ENCODE assay signal across 22 cellular contexts in genomic region chr22:21032843-21033688, GRCh38. TPM values are rescaled to one million over a fixed set of nuclear protein-coding genes. Genes with fewer than 3 reads are reported as not detected.
A peak's percentile ranks its signal among the peaks of the same experiment; 100 is the strongest.
DNase-seq lines count a peak whose midpoint lies in the region; ATAC-seq and TF ChIP-seq lines count a peak whose summit lies in the region.
"Had no signal": no experiment of that assay in that cellular context is flagged by ENCODE, and none has a peak within 500 bp of the region (broad histone marks: within the 10 kb centered on the region; RNA-seq: fewer than 3 reads in every experiment).

No MANE protein-coding gene starts in this region.

- H3K9me3 Mint-ChIP-seq in activated naive CD4-positive, alpha-beta T cell treated with anti-CD3 and anti-CD28 coated beads, Interleukin-2, amount 50 U/mL, for 24 hours = no peaks in the 10 kb centered on the region
- H3K9me3 Mint-ChIP-seq in activated naive CD4-positive, alpha-beta T cell treated with anti-CD3 and anti-CD28 coated beads, Interleukin-2, amount 10 ng/mL, durations not matched to agents 7 days and 5 days = no peaks in the 10 kb centered on the region
- H3K9me3 Mint-ChIP-seq: activated T-helper 1 cell treated with anti-CD3 and anti-CD28 coated beads, Interleukin-12 subunit alpha, Interleukin-12 subunit beta, Interleukin-2, Interleukin-4 antibody, amounts not matched to agents 30 ng/mL and 10 ng/mL and 1 ng/mL, durations not matched to agents 14 hours and 24 hours and 36 hours; CD4-positive, alpha-beta T cell; dendritic cell treated with granulocyte-macrophage colony-stimulating factor and Interleukin-4, amounts not matched to agents 40 ng/mL and 50 ng/mL, for 4 days; stimulated activated naive CD8-positive, alpha-beta T cell treated with anti-CD3 and anti-CD28 coated beads, Interleukin-15, Interleukin-2, amounts not matched to agents 100 ng/mL and 50 ng/mL, for 24 hours had no signal

- TF ChIP-seq EP300 in stomach (IDR thresholded peaks at IDR 0.05) (no peak), transverse colon (IDR thresholded peaks at IDR 0.05; ENCODE audit: low read depth) (no peak)

- H3K27me3 Mint-ChIP-seq in activated naive CD4-positive, alpha-beta T cell treated with anti-CD3 and anti-CD28 coated beads, Interleukin-2, amount 50 U/mL, for 24 hours = peaks cover 17% of the 10 kb centered on the region
- H3K27me3 Mint-ChIP-seq in activated naive CD4-positive, alpha-beta T cell treated with anti-CD3 and anti-CD28 coated beads, Interleukin-2, amount 10 ng/mL, durations not matched to agents 7 days and 5 days = peaks cover 79% of the 10 kb centered on the region

- no peak overlapping the region for H2BK5ac ChIP-seq in mesenchymal stem cell (ENCODE audit: low read depth, low read length, poor library complexity, severe bottlenecking)

- no peaks in the 10 kb centered on the region for H3K79me1 ChIP-seq in mesenchymal stem cell (replicated peaks; ENCODE audit: low read length, poor library complexity, severe bottlenecking)

- no peak overlapping the region for H2AFZ ChIP-seq in mesenchymal stem cell (ENCODE audit: low read depth, low read length)

- H3K18ac ChIP-seq in mesenchymal stem cell (ENCODE audit: low read depth in 1 of 2, low read length in 2 of 2) = peak overlapping the region in 1 of 2 experiments; percentile 37

- no peaks in the 10 kb centered on the region for H3K36me3 Mint-ChIP-seq in activated naive CD4-positive, alpha-beta T cell treated with anti-CD3 and anti-CD28 coated beads, Interleukin-2, amount 50 U/mL, for 24 hours
- no peaks in the 10 kb centered on the region for H3K36me3 Mint-ChIP-seq in activated naive CD4-positive, alpha-beta T cell treated with anti-CD3 and anti-CD28 coated beads, Interleukin-2, amount 10 ng/mL, durations not matched to agents 7 days and 5 days

- H3K4me2 ChIP-seq in mesenchymal stem cell (ENCODE audit: low read length, poor library complexity, severe bottlenecking) = no peak overlapping the region

- no peak overlapping the region for H2BK12ac ChIP-seq in mesenchymal stem cell (ENCODE audit: low read length in 2 of 2)

- H3K4ac ChIP-seq in mesenchymal stem cell (ENCODE audit: low read depth in 1 of 2, low read length in 2 of 2) = no peak overlapping the region

- WGBS in mesenchymal stem cell = 74% methylated on average over 13 of the region's 13 CpGs
- 73 to 86% (median 75%) methylated on average over 11 to 13 of the region's 13 CpGs for WGBS in stomach, 5 donors
- WGBS in transverse colon (ENCODE audit: low coverage in 1 of 2), 2 donors = 84 to 100% methylated on average over 1 to 13 of the region's 13 CpGs

- no peaks in the 10 kb centered on the region for H3K9me3 ChIP-seq in mesenchymal stem cell (ENCODE audit: control insufficient read depth, low read length)
- no peaks in the 10 kb centered on the region for H3K9me3 ChIP-seq in stomach
- no peaks in the 10 kb centered on the region for H3K9me3 ChIP-seq in transverse colon
- H3K9me3 ChIP-seq: SJCRH30, spleen had no signal

- no peak overlapping the region for H3K9ac ChIP-seq in mesenchymal stem cell (ENCODE audit: low read length)

- peak overlapping the region; percentile 79 for H4K8ac ChIP-seq in mesenchymal stem cell (ENCODE audit: low read length)

- H4K91ac ChIP-seq in mesenchymal stem cell (ENCODE audit: low read length) = no peak overlapping the region

- H3K27ac Mint-ChIP-seq in activated naive CD4-positive, alpha-beta T cell treated with anti-CD3 and anti-CD28 coated beads, Interleukin-2, amount 50 U/mL, for 24 hours = no peak overlapping the region
- H3K27ac Mint-ChIP-seq in activated naive CD4-positive, alpha-beta T cell treated with anti-CD3 and anti-CD28 coated beads, Interleukin-2, amount 10 ng/mL, durations not matched to agents 7 days and 5 days = no peak overlapping the region
- H3K27ac Mint-ChIP-seq: CD4-positive, alpha-beta T cell; dendritic cell treated with granulocyte-macrophage colony-stimulating factor and Interleukin-4, amounts not matched to agents 40 ng/mL and 50 ng/mL, for 4 days; stimulated activated naive CD8-positive, alpha-beta T cell treated with anti-CD3 and anti-CD28 coated beads, Interleukin-15, Interleukin-2, amounts not matched to agents 100 ng/mL and 50 ng/mL, for 24 hours had no signal

- CTCF ChIA-PET in activated naive CD4-positive, alpha-beta T cell treated with anti-CD3 and anti-CD28 coated beads, Interleukin-2, amount 10 ng/mL, durations not matched to agents 7 days and 5 days (lab: Charles Lee) = interaction anchor here (1.6 kb wide), 1 partner anchor 13 kb away, joined by 5 read pairs; no protein-coding TSS in a partner anchor

- H3K23ac ChIP-seq in mesenchymal stem cell (ENCODE audit: low read length in 2 of 2) = peak overlapping the region in 1 of 2 experiments; percentile 73

- no peak overlapping the region for H2AK5ac ChIP-seq in mesenchymal stem cell (ENCODE audit: low read length, severe bottlenecking)

- TF ChIP-seq CTCF in dorsolateral prefrontal cortex (IDR thresholded peaks at IDR 0.05 in 54 of 56, conservative IDR thresholded peaks at IDR 0.05 in 2 of 56; ENCODE audit: low read depth in 1 of 56, partially characterized antibody in 56 of 56) (no peak), stomach (IDR thresholded peaks at IDR 0.05) (no peak), transverse colon (IDR thresholded peaks at IDR 0.05) (no peak)

- H3K4me3 ChIP-seq in dorsolateral prefrontal cortex (peak overlapping the region in 50 of 59 donors; percentile 27 to 67 (median 56)), mesenchymal stem cell (ENCODE audit: insufficient read depth in 1 of 2, low read depth in 1 of 2, low read length in 2 of 2) (peak overlapping the region in 1 of 2 experiments; percentile 28), stomach (peak overlapping the region; percentile 38 to 50 (median 42)), transverse colon (peak overlapping the region in 1 of 4 donors; percentile 24)
- H3K4me3 ChIP-seq: GM12878, SJCRH30 had no signal

- peaks cover 0 to 26% (median 8%) of the 10 kb centered on the region in 45 donors for H3K27me3 ChIP-seq in dorsolateral prefrontal cortex
- H3K27me3 ChIP-seq in mesenchymal stem cell (ENCODE audit: control insufficient read depth in 1 of 2, insufficient read depth in 1 of 2, low read length in 2 of 2) = peaks cover 36 to 48% of the 10 kb centered on the region in 2 experiments
- peaks cover 0 to 54% (median 14%) of the 10 kb centered on the region in 3 donors for H3K27me3 ChIP-seq in stomach
- peaks cover 25% of the 10 kb centered on the region for H3K27me3 ChIP-seq in transverse colon
- H3K27me3 ChIP-seq: SJCRH30 had no signal

- H3K36me3 ChIP-seq in mesenchymal stem cell (ENCODE audit: control insufficient read depth in 1 of 2, insufficient read depth in 2 of 2, low read depth in 1 of 2, low read length in 2 of 2) (peaks cover 0 to 4% of the 10 kb centered on the region in 2 experiments), stomach (no peaks in the 10 kb centered on the region), transverse colon (no peaks in the 10 kb centered on the region)
- H3K36me3 ChIP-seq: SJCRH30, spleen had no signal

- H2BK120ac ChIP-seq in mesenchymal stem cell (ENCODE audit: low read depth, low read length) = peak overlapping the region; percentile 39

- H3K4me1 Mint-ChIP-seq in activated naive CD4-positive, alpha-beta T cell treated with anti-CD3 and anti-CD28 coated beads, Interleukin-2, amount 50 U/mL, for 24 hours = no peaks in the 10 kb centered on the region
- H3K4me1 Mint-ChIP-seq in activated naive CD4-positive, alpha-beta T cell treated with anti-CD3 and anti-CD28 coated beads, Interleukin-2, amount 10 ng/mL, durations not matched to agents 7 days and 5 days = no peaks in the 10 kb centered on the region

- TF ChIP-seq POLR2A in stomach (IDR thresholded peaks at IDR 0.05) = no peak
- no peak for TF ChIP-seq POLR2A in transverse colon (IDR thresholded peaks at IDR 0.05)

- DNase-seq in activated naive CD4-positive, alpha-beta T cell treated with anti-CD3 and anti-CD28 coated beads, Interleukin-2, amount 10 ng/mL, durations not matched to agents 7 days and 5 days = no peak
- no peak for DNase-seq in dorsolateral prefrontal cortex
- no peak for DNase-seq in mesenchymal stem cell
- no peak for DNase-seq in stomach
- DNase-seq in NCI-H1105 (lab: John Stamatoyannopoulos, UW) = no peak
- DNase-seq in transverse colon = no peak
- DNase-seq: activated CD4-positive, alpha-beta T cell treated with anti-CD3 and anti-CD28 coated beads, Interleukin-2, amount 50 U/mL, for 48 hours; CD4-positive, alpha-beta T cell; EL; Kasumi-1; SJCRH30 had no signal

- H3K4me1 ChIP-seq in mesenchymal stem cell (ENCODE audit: control insufficient read depth, insufficient read depth, low read depth, low read length) (peaks cover 21% of the 10 kb centered on the region), stomach (peaks cover 9 to 20% (median 15%) of the 10 kb centered on the region in 4 donors), transverse colon (peaks cover 7 to 9% (median 7%) of the 10 kb centered on the region in 4 donors)

- intact Hi-C loops in dorsolateral prefrontal cortex (cut with DNase I) = no loop called here
- intact Hi-C loops in stomach (cut with DNase I; ENCODE audit: low total_unique reads) = no loop called here
- intact Hi-C loops in transverse colon (cut with DNase I; ENCODE audit: low total_unique reads) = no loop called here

- H3K27ac ChIP-seq in dorsolateral prefrontal cortex = peak overlapping the region in 23 of 59 donors; percentile 6 to 78 (median 54)
- no peak overlapping the region for H3K27ac ChIP-seq in mesenchymal stem cell (ENCODE audit: low read length, poor library complexity, severe bottlenecking)
- no peak overlapping the region for H3K27ac ChIP-seq in stomach
- no peak overlapping the region for H3K27ac ChIP-seq in transverse colon
- H3K27ac ChIP-seq: 22Rv1, SJCRH30 had no signal

- H3K4me3 Mint-ChIP-seq in activated naive CD4-positive, alpha-beta T cell treated with anti-CD3 and anti-CD28 coated beads, Interleukin-2, amount 50 U/mL, for 24 hours = peak overlapping the region; percentile 11
- H3K4me3 Mint-ChIP-seq in activated naive CD4-positive, alpha-beta T cell treated with anti-CD3 and anti-CD28 coated beads, Interleukin-2, amount 10 ng/mL, durations not matched to agents 7 days and 5 days = no peak overlapping the region
- H3K4me3 Mint-ChIP-seq: activated T-helper 1 cell treated with anti-CD3 and anti-CD28 coated beads, Interleukin-12 subunit alpha, Interleukin-12 subunit beta, Interleukin-2, Interleukin-4 antibody, amounts not matched to agents 30 ng/mL and 10 ng/mL and 1 ng/mL, durations not matched to agents 14 hours and 24 hours and 36 hours; CD4-positive, alpha-beta T cell; dendritic cell treated with granulocyte-macrophage colony-stimulating factor and Interleukin-4, amounts not matched to agents 40 ng/mL and 50 ng/mL, for 4 days; stimulated activated naive CD8-positive, alpha-beta T cell treated with anti-CD3 and anti-CD28 coated beads, Interleukin-15, Interleukin-2, amounts not matched to agents 100 ng/mL and 50 ng/mL, for 24 hours had no signal

- H2BK15ac ChIP-seq in mesenchymal stem cell (ENCODE audit: low read depth, poor library complexity, severe bottlenecking) = no peak overlapping the region

- no peak for ATAC-seq in GM19328 (IDR thresholded peaks at IDR 0.05; ENCODE audit: unreplicated experiment)
- ATAC-seq: HCT116 had no signal

- in situ Hi-C loops in transverse colon (cut with MboI; ENCODE audit: low pct_ligation_motif_present in 1 of 4, low pct_unique_long_range_greater_than_20kb in 1 of 4, low sequenced_read_pairs in 3 of 4) = no loop called here

- peak overlapping the region in 1 of 2 experiments; percentile 66 for H3K14ac ChIP-seq in mesenchymal stem cell (ENCODE audit: low read length in 2 of 2)

RNA-seq across cellular contexts. Expression of gene SLC7A4, which starts 0.7 kb away (rescaled TPM):
- total RNA-seq in dorsolateral prefrontal cortex = 10 to 100 TPM in 14 of 120 experiments, 1 to 10 TPM in 106; 2.2 to 13.5 (median 7.9) TPM
- 0.11 TPM for polyA plus RNA-seq in mesenchymal stem cell (2013, experiment 1 of 2)
- 0.16 TPM for polyA plus RNA-seq in mesenchymal stem cell (2013, experiment 2 of 2)
- under 1 TPM in 1 of 5 donors, not detected in 4; 0.18 TPM for total RNA-seq in stomach
- polyA plus RNA-seq in stomach = 1 to 10 TPM in 1 of 3 donors, under 1 TPM in 1, not detected in 1; 0.12 to 1.0 TPM
- total RNA-seq in transverse colon = 1 to 10 TPM in 1 of 4 donors, under 1 TPM in 1, not detected in 2; 0.64 to 4.1 TPM
- total RNA-seq: activated T-helper 1 cell treated with anti-CD3 and anti-CD28 coated beads, Interleukin-12 subunit alpha, Interleukin-12 subunit beta, Interleukin-2, Interleukin-4 antibody, amounts not matched to agents 30 ng/mL and 10 ng/mL and 1 ng/mL, durations not matched to agents 14 hours and 24 hours and 36 hours; CD4-positive, alpha-beta T cell; osteocyte; SJCRH30 had no signal

RNA-seq across cellular contexts. Expression of gene LRRC74B, which starts 12.7 kb away (rescaled TPM):
- 1 to 10 TPM in 4 of 120 experiments, under 1 TPM in 78, not detected in 38; 0.13 to 2.1 (median 0.39) TPM for total RNA-seq in dorsolateral prefrontal cortex
- 0.04 TPM for polyA plus RNA-seq in mesenchymal stem cell (2013, experiment 1 of 2)
- polyA plus RNA-seq in mesenchymal stem cell (2013, experiment 2 of 2) = not detected
- not detected for total RNA-seq in stomach
- not detected for polyA plus RNA-seq in stomach
- not detected for total RNA-seq in transverse colon
- total RNA-seq: activated T-helper 1 cell treated with anti-CD3 and anti-CD28 coated beads, Interleukin-12 subunit alpha, Interleukin-12 subunit beta, Interleukin-2, Interleukin-4 antibody, amounts not matched to agents 30 ng/mL and 10 ng/mL and 1 ng/mL, durations not matched to agents 14 hours and 24 hours and 36 hours; CD4-positive, alpha-beta T cell; GM12878; mesenteric fat pad; osteocyte; SJCRH30; spleen had no signal
- polyA plus RNA-seq: GM12878 had no signal

RNA-seq across cellular contexts. Expression of gene P2RX6, which starts 18.1 kb away (rescaled TPM):
- total RNA-seq in dorsolateral prefrontal cortex (10 to 100 TPM in 113 of 120 experiments, 1 to 10 TPM in 7; 8.0 to 33.6 (median 14.2) TPM), stomach (under 1 TPM in 1 of 5 donors, not detected in 4; 0.55 TPM), transverse colon (1 to 10 TPM in 1 of 4 donors, under 1 TPM in 2, not detected in 1; 0.40 to 1.7 (median 0.82) TPM)
- 1.6 TPM for polyA plus RNA-seq in mesenchymal stem cell (2013, experiment 1 of 2)
- 1.5 TPM for polyA plus RNA-seq in mesenchymal stem cell (2013, experiment 2 of 2)
- under 1 TPM in 2 of 3 donors, not detected in 1; 0.10 to 0.31 TPM for polyA plus RNA-seq in stomach

RNA-seq across cellular contexts. Expression of gene THAP7, which starts 31.1 kb away (rescaled TPM):
- total RNA-seq in dorsolateral prefrontal cortex (10 to 100 TPM; 17.9 to 37.3 (median 26.6) TPM), stomach (10 to 100 TPM in 4 of 5 donors, 1 to 10 TPM in 1; 5.8 to 57.2 (median 17.4) TPM), transverse colon (10 to 100 TPM; 27.0 to 51.5 (median 32.7) TPM)
- polyA plus RNA-seq in mesenchymal stem cell (2013, experiment 1 of 2) = 15.5 TPM
- 15.1 TPM for polyA plus RNA-seq in mesenchymal stem cell (2013, experiment 2 of 2)
- polyA plus RNA-seq in stomach = 10 to 100 TPM; 39.6 to 45.1 (median 44.7) TPM

RNA-seq across cellular contexts. Expression of gene LZTR1, which starts 51.0 kb away (rescaled TPM):
- total RNA-seq in dorsolateral prefrontal cortex = 100 to 1,000 TPM in 5 of 120 experiments, 10 to 100 TPM in 115; 48.3 to 115 (median 73.6) TPM
- polyA plus RNA-seq in mesenchymal stem cell (2013, experiment 1 of 2) = 32.0 TPM
- polyA plus RNA-seq in mesenchymal stem cell (2013, experiment 2 of 2) = 29.6 TPM
- 100 to 1,000 TPM in 1 of 5 donors, 10 to 100 TPM in 4; 21.6 to 148 (median 43.5) TPM for total RNA-seq in stomach
- polyA plus RNA-seq in stomach = 10 to 100 TPM; 13.7 to 33.7 (median 17.7) TPM
- total RNA-seq in transverse colon = 10 to 100 TPM; 40.2 to 90.5 (median 59.3) TPM
